8 cellular contexts compared by ENCODE assay signal in the genomic region with DNA sequence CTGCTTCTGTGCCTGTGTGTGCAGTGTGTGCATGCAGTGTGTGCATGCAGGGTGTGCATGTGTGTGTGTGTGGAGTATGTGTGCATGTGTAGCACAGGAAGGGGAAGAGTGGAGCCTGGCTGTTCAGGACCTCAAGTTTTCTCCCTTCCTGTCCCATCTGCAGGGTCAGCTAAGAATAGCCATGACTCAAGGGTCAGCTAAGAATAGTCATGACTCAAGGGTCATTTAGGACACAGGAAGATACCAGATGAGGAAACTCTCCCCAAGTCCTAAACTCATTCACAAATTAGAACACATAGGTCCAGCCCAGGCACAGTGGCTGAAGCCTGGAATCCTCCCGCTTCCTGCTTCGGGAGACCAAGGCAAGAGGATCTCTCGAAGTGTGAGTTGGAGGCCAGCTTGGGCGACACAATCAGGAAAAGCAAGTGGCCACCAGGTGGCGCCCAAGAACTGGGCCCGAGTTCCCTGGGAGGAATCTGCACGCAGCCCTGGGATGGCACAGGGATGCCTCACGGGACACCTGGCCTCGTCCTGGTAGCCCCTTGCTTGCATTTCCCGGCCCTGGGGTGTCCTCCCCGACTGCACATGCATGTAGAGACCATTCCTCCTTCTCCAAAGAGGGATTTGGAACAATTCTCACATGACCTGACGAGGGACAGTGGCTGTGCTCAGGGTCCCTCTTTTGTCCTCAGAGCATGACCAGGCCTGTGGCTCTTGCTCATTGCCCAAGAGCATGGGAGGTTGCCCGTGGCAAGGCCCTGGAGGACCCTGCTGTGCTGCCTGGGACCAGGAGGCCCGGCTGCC. TPM values are rescaled to one million over a fixed set of nuclear protein-coding genes. Genes with fewer than 3 reads are reported as not detected.
A peak's percentile ranks its signal among the peaks of the same experiment; 100 is the strongest.
DNase-seq lines count a peak whose midpoint lies in the region; ATAC-seq and TF ChIP-seq lines count a peak whose summit lies in the region.

No MANE protein-coding gene starts in this region.

- peak; percentile 23 to 52 for DNase-seq in NCI-H187 (lab: John Stamatoyannopoulos, UW)
- no peak for DNase-seq in NCI-H187 treated with DMSO at 0.1 percent for 48 hours (lab: John Stamatoyannopoulos, UW)
- peak; percentile 57 for DNase-seq in NCI-H774 (lab: John Stamatoyannopoulos, UW)
- DNase-seq in activated CD8-positive, alpha-beta memory T cell treated with anti-CD3 and anti-CD28 coated beads for 48 hours (ENCODE audit: low read depth in 2 of 3, low spot score in 2 of 3) = peak; percentile 27 to 74 (median 64)
- no peak for DNase-seq in esophagus squamous epithelium (lab: John Stamatoyannopoulos, UW)
- DNase-seq in omental fat pad (ENCODE audit: low spot score) = peak; percentile 50
- peak; percentile 45 to 52 for DNase-seq in tibial nerve (ENCODE audit: low spot score in 2 of 2)

- 13 to 52% methylated on average over 3 to 4 of the region's 14 CpGs for WGBS in esophagus squamous epithelium, 2 donors
- 48 to 57% methylated on average over 12 to 13 of the region's 14 CpGs for WGBS in tibial nerve, 2 donors

- TF ChIP-seq EP300 in tibial nerve (IDR thresholded peaks at IDR 0.05) = peak in 1 of 2 donors; percentile 18

- peak; percentile 51 for ATAC-seq in HG02852 (IDR thresholded peaks at IDR 0.05; ENCODE audit: unreplicated experiment)
- ATAC-seq in omental fat pad (ENCODE audit: low FRiP score) = peak; percentile 14

- H3K4me3 ChIP-seq in esophagus squamous epithelium = no peak overlapping the region
- H3K4me3 ChIP-seq in tibial nerve = no peak overlapping the region

- H3K27ac ChIP-seq in esophagus squamous epithelium (no peak overlapping the region), tibial nerve (no peak overlapping the region)

- TF ChIP-seq CTCF in esophagus squamous epithelium (IDR thresholded peaks at IDR 0.05) (peak; percentile 51 to 84 (median 64)), omental fat pad (IDR thresholded peaks at IDR 0.05) (peak in 1 of 3 donors; percentile 10), tibial nerve (IDR thresholded peaks at IDR 0.05) (peak; percentile 62 to 83 (median 68))

- H3K27me3 ChIP-seq in esophagus squamous epithelium = peaks cover 0 to 17% (median 0%) of the 10 kb centered on the region in 4 donors
- H3K27me3 ChIP-seq in tibial nerve = no peaks in the 10 kb centered on the region

- intact Hi-C loops in esophagus squamous epithelium (cut with DNase I) = no loop called here

- no peaks in the 10 kb centered on the region for H3K9me3 ChIP-seq in esophagus squamous epithelium
- no peaks in the 10 kb centered on the region for H3K9me3 ChIP-seq in tibial nerve

- H3K36me3 ChIP-seq in esophagus squamous epithelium (no peaks in the 10 kb centered on the region), tibial nerve (no peaks in the 10 kb centered on the region)

- peaks cover 0 to 12% (median 0%) of the 10 kb centered on the region in 3 donors for H3K4me1 ChIP-seq in esophagus squamous epithelium
- peaks cover 0 to 3% (median 0%) of the 10 kb centered on the region in 4 donors for H3K4me1 ChIP-seq in tibial nerve

- TF ChIP-seq POLR2A in esophagus squamous epithelium (IDR thresholded peaks at IDR 0.05) (no peak), tibial nerve (IDR thresholded peaks at IDR 0.05) (no peak)

RNA-seq across cellular contexts. Expression of a gene that starts 21.4 kb away (rescaled TPM):
- 10 to 100 TPM; 13.9 to 26.5 (median 19.2) TPM for total RNA-seq in esophagus squamous epithelium
- 10 to 100 TPM; 31.3 to 64.0 (median 57.9) TPM for total RNA-seq in omental fat pad
- total RNA-seq in tibial nerve = 10 to 100 TPM; 49.2 to 58.5 (median 54.8) TPM

Comparison
In these comparisons a context has a peak if more than half of its experiments do, and no peak if none do; other contexts are left out.
1. DNase-seq: peak in NCI-H187 (2 of 2), NCI-H774 (single experiment), activated CD8-positive, alpha-beta memory T cell treated with anti-CD3 and anti-CD28 coated beads for 48 hours (3 of 3), omental fat pad (single experiment) and tibial nerve (2 of 2); none in NCI-H187 treated with DMSO at 0.1 percent for 48 hours (single experiment) and esophagus squamous epithelium (single experiment).